In the genomic region with DNA sequence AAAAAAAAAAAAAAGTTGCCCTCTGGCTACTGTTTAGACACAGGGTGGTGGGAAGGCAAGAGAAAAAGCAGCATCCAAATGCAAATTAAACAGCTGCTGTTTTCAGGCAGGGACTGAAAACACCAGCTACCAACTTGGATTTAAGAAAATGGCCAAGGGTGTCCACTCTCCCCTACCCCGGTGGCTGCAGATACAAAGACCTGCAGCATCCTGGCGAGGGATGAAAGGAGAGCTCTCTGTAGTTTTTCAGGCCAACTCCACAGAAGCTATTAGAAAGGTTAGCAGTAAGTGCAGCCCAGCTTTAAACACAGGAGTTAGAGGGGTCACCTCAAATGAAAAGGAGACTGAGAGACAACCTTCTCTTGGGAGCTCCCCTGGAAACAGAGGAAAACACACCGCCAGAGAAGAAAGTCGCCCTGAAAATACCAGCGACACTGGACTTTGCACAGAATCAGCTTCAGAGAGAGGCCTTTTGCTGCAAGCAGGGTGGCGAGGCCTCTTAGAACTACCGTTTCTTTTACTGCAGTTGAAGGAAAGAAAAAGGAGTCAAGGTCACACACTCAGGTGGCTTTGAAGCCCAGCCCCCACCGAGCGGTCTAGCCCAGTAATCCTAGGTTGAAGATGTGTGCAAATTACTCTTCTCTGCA, we compare ENCODE assay signal across 1 cellular context.
TF ChIP-seq lines count a peak whose summit lies in the region.

No MANE protein-coding gene starts in this region.

TF ChIP-seq in GM23338, 12 proteins besides CTCF, POLR2A, EP300 and RAD21 (continued from another document):
- TF ChIP-seq, protein P1, sequence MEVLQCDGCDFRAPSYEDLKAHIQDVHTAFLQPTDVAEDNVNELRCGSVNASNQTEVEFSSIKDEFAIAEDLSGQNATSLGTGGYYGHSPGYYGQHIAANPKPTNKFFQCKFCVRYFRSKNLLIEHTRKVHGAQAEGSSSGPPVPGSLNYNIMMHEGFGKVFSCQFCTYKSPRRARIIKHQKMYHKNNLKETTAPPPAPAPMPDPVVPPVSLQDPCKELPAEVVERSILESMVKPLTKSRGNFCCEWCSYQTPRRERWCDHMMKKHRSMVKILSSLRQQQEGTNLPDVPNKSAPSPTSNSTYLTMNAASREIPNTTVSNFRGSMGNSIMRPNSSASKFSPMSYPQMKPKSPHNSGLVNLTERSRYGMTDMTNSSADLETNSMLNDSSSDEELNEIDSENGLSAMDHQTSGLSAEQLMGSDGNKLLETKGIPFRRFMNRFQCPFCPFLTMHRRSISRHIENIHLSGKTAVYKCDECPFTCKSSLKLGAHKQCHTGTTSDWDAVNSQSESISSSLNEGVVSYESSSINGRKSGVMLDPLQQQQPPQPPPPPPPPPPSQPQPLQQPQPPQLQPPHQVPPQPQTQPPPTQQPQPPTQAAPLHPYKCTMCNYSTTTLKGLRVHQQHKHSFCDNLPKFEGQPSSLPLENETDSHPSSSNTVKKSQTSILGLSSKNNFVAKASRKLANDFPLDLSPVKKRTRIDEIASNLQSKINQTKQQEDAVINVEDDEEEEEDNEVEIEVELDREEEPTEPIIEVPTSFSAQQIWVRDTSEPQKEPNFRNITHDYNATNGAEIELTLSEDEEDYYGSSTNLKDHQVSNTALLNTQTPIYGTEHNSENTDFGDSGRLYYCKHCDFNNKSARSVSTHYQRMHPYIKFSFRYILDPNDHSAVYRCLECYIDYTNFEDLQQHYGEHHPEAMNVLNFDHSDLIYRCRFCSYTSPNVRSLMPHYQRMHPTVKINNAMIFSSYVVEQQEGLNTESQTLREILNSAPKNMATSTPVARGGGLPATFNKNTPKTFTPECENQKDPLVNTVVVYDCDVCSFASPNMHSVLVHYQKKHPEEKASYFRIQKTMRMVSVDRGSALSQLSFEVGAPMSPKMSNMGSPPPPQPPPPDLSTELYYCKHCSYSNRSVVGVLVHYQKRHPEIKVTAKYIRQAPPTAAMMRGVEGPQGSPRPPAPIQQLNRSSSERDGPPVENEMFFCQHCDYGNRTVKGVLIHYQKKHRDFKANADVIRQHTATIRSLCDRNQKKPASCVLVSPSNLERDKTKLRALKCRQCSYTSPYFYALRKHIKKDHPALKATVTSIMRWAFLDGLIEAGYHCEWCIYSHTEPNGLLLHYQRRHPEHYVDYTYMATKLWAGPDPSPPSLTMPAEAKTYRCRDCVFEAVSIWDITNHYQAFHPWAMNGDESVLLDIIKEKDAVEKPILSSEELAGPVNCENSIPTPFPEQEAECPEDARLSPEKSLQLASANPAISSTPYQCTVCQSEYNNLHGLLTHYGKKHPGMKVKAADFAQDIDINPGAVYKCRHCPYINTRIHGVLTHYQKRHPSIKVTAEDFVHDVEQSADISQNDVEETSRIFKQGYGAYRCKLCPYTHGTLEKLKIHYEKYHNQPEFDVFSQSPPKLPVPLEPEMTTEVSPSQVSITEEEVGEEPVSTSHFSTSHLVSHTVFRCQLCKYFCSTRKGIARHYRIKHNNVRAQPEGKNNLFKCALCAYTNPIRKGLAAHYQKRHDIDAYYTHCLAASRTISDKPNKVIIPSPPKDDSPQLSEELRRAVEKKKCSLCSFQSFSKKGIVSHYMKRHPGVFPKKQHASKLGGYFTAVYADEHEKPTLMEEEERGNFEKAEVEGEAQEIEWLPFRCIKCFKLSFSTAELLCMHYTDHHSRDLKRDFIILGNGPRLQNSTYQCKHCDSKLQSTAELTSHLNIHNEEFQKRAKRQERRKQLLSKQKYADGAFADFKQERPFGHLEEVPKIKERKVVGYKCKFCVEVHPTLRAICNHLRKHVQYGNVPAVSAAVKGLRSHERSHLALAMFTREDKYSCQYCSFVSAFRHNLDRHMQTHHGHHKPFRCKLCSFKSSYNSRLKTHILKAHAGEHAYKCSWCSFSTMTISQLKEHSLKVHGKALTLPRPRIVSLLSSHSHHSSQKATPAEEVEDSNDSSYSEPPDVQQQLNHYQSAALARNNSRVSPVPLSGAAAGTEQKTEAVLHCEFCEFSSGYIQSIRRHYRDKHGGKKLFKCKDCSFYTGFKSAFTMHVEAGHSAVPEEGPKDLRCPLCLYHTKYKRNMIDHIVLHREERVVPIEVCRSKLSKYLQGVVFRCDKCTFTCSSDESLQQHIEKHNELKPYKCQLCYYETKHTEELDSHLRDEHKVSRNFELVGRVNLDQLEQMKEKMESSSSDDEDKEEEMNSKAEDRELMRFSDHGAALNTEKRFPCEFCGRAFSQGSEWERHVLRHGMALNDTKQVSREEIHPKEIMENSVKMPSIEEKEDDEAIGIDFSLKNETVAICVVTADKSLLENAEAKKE (CRISPR knock-in tag; IDR thresholded peaks at IDR 0.05), result no peak
